In genomic region chr15:88649753-88650551, GRCh38 we compare ENCODE assay signal across 11 cellular contexts. TPM values are rescaled to one million over a fixed set of nuclear protein-coding genes. Genes with fewer than 3 reads are reported as not detected.
DNase-seq lines count a peak whose midpoint lies in the region; ATAC-seq and TF ChIP-seq lines count a peak whose summit lies in the region.
"Had no signal": no experiment of that assay in that cellular context is flagged by ENCODE, and none has a peak within 500 bp of the region (broad histone marks: within the 10 kb centered on the region; RNA-seq: fewer than 3 reads in every experiment).

No MANE protein-coding gene starts in this region.

- H3K4me1 ChIP-seq in colonic mucosa, result peaks cover 17% of the 10 kb centered on the region
- no peaks in the 10 kb centered on the region for H3K4me1 ChIP-seq in neural progenitor cell
- H3K4me1 ChIP-seq: Caco-2 had no signal

- H3K36me3 ChIP-seq in colonic mucosa (no peaks in the 10 kb centered on the region), neural progenitor cell (no peaks in the 10 kb centered on the region)

- H4K20me1 ChIP-seq in neural progenitor cell (ENCODE audit: low read depth), result no peaks in the 10 kb centered on the region

- H2AFZ ChIP-seq in neural progenitor cell (replicated peaks), result no peak overlapping the region
- H2AFZ ChIP-seq: hepatocyte had no signal

- H3K9me3 ChIP-seq in AG04450 (ENCODE audit: control insufficient read depth, insufficient read depth, low read length) (no peaks in the 10 kb centered on the region; the same call in 1 of the 2 replicates), colonic mucosa (no peaks in the 10 kb centered on the region), neural progenitor cell (ENCODE audit: low read depth) (no peaks in the 10 kb centered on the region)
- H3K9me3 ChIP-seq: Caco-2 had no signal

- no peaks in the 10 kb centered on the region for H3K27me3 ChIP-seq in AG04450 (ENCODE audit: control insufficient read depth, insufficient read depth, low read length)
- H3K27me3 ChIP-seq in colonic mucosa, result no peaks in the 10 kb centered on the region
- H3K27me3 ChIP-seq in neural progenitor cell, result no peaks in the 10 kb centered on the region
- H3K27me3 ChIP-seq: hepatocyte had no signal

- H3K4me1 Mint-ChIP-seq in neural progenitor cell, result peaks cover 20% of the 10 kb centered on the region

- H3K27ac Mint-ChIP-seq in neural progenitor cell, result peak overlapping the region; percentile 24

- H3F3A ChIP-seq in neural progenitor cell (ENCODE audit: low read depth), result peaks cover 3% of the 10 kb centered on the region

- H3K9ac ChIP-seq in colonic mucosa (ENCODE audit: low read depth in 2 of 2, low read length in 2 of 2) (no peak overlapping the region), neural progenitor cell (no peak overlapping the region)

- H3K4me2 ChIP-seq in neural progenitor cell, result no peak overlapping the region
- H3K4me2 ChIP-seq: hepatocyte had no signal

- TF ChIP-seq CTCF in AG04450 (IDR thresholded peaks at IDR 0.05; ENCODE audit: low read depth, low read length), result no peak
- TF ChIP-seq CTCF in colonic mucosa (IDR thresholded peaks at IDR 0.05), result no peak
- TF ChIP-seq CTCF in neural progenitor cell (IDR thresholded peaks at IDR 0.05), result no peak

- POLR2A ChIA-PET in AG04450 (lab: Yijun Ruan, JAX), result interaction anchor here (2.0 kb wide), 1 partner anchor 12 kb away, joined by 5 read pairs; no protein-coding TSS in a partner anchor

- CTCF ChIA-PET in AG04450 (lab: Charles Lee), result interaction anchor here (1.2 to 1.3 kb wide), 3 partner anchors 8 to 25 kb away, joined by 3 to 4 read pairs (median 4); partner anchors contain the start of gene ISG20

- intact Hi-C loops in colonic mucosa (cut with DNase I), result no loop called here

- H3K27ac ChIP-seq in AG04450 (ENCODE audit: low read depth, low read length), result peak overlapping the region; percentile 97
- peak overlapping the region; percentile 47 for H3K27ac ChIP-seq in colonic mucosa
- H3K27ac ChIP-seq in neural progenitor cell, result no peak overlapping the region
- H3K27ac ChIP-seq: hepatocyte had no signal

- DNase-seq in AG04450 (ENCODE audit: low read depth, low spot score) (no peak), colonic mucosa (peak; percentile 15), neural progenitor cell (ENCODE audit: low spot score) (no peak), germinal center (ENCODE audit: low spot score) (no peak), NCI-H524 (lab: John Stamatoyannopoulos, UW) (no peak)
- DNase-seq in stimulated activated naive CD4-positive, alpha-beta T cell treated with Interleukin-2 at 50 U/mL for 16 hours (lab: John Stamatoyannopoulos, UW), result no peak
- DNase-seq: aorta, Caco-2 had no signal

- H3K9me3 Mint-ChIP-seq in neural progenitor cell, result no peaks in the 10 kb centered on the region

- ATAC-seq in HG03280 (IDR thresholded peaks at IDR 0.05; ENCODE audit: unreplicated experiment), result peak; percentile 6
- no peak for ATAC-seq in GM21576 (IDR thresholded peaks at IDR 0.05; ENCODE audit: unreplicated experiment)

- H3K4me3 Mint-ChIP-seq in neural progenitor cell, result no peak overlapping the region

- no peaks in the 10 kb centered on the region for H3K36me3 Mint-ChIP-seq in neural progenitor cell

- H3K79me2 ChIP-seq in neural progenitor cell (ENCODE audit: low read depth), result no peaks in the 10 kb centered on the region
- H3K79me2 ChIP-seq: hepatocyte had no signal

- H3K4me3 ChIP-seq in AG04450 (ENCODE audit: low read depth, low read length), result no peak overlapping the region
- H3K4me3 ChIP-seq in colonic mucosa, result no peak overlapping the region
- no peak overlapping the region for H3K4me3 ChIP-seq in neural progenitor cell
- H3K4me3 ChIP-seq: hepatocyte had no signal

- H3K27me3 Mint-ChIP-seq in neural progenitor cell (ENCODE audit: insufficient read depth, low read depth), result peaks cover 9% of the 10 kb centered on the region

RNA-seq across cellular contexts. Expression of gene ISG20, which starts 11.1 kb away (rescaled TPM):
- 5.2 and 5.5 TPM in 2 replicates for polyA plus RNA-seq in AG04450 (2011; rRNA removed)
- 1.4 and 1.6 TPM in 2 replicates for polyA minus RNA-seq in AG04450 (2011; rRNA and poly(A)+ RNA removed)
- 10 to 100 TPM; 43.5 to 60.5 TPM for total RNA-seq in colonic mucosa
- 0.56 and 0.65 TPM in 2 replicates for total RNA-seq in neural progenitor cell (ENCODE audit: low replicate concordance)

RNA-seq across cellular contexts. Expression of gene AEN, which starts 28.8 kb away (rescaled TPM):
- polyA plus RNA-seq in AG04450 (2011; rRNA removed), result 41.8 and 49.1 TPM in 2 replicates
- 84.7 and 102 TPM in 2 replicates for polyA minus RNA-seq in AG04450 (2011; rRNA and poly(A)+ RNA removed)
- total RNA-seq in colonic mucosa, result 10 to 100 TPM; 13.8 to 23.8 TPM
- total RNA-seq in neural progenitor cell (ENCODE audit: low replicate concordance), result 35.0 and 60.9 TPM in 2 replicates

Comparison
In these comparisons a context has a peak if more than half of its experiments do, and no peak if none do; other contexts are left out.
1. RNA of gene ISG20, which starts 11.1 kb away (total RNA-seq): 43.5 to 60.5 TPM in colonic mucosa; 0.56 to 0.65 TPM in neural progenitor cell; every median in the first group is over 10 times any median in the second.